Comparison of ENCODE assay signal across 33 cellular contexts in genomic region chrX:97065066-97065465, GRCh38.
"Had no signal": no experiment of that assay in that cellular context is flagged by ENCODE, and none has a peak within 500 bp of the region (broad histone marks: within the 10 kb centered on the region; RNA-seq: fewer than 3 reads in every experiment).

No MANE protein-coding gene starts in this region.

- H3K4me1 ChIP-seq: ascending aorta, body of pancreas, breast epithelium, Peyer's patch had no signal

- H3K9me3 ChIP-seq: ascending aorta, body of pancreas, breast epithelium, Peyer's patch had no signal

- H3K36me3 ChIP-seq: ascending aorta, breast epithelium, Peyer's patch, WERI-Rb-1 had no signal

- ATAC-seq: activated CD8-positive, alpha-beta T cell treated with anti-CD3 and anti-CD28 coated beads for 36 hours; activated T-cell treated with anti-CD3 and anti-CD28 coated beads, Interleukin-2, amount 50 U/mL, for 72 hours; activated T-helper 17 cell treated with anti-CD3 and anti-CD28 coated beads, Interleukin-2, amount 50 U/mL, for 72 hours; body of pancreas; Right ventricle myocardium inferior had no signal

- H3K4me3 ChIP-seq: ascending aorta, body of pancreas, breast epithelium, Peyer's patch, SK-N-MC had no signal

- H3K27me3 ChIP-seq: ascending aorta, body of pancreas, Peyer's patch had no signal

- H3K27ac ChIP-seq: ascending aorta, body of pancreas, breast epithelium, Peyer's patch, RWPE1, SK-N-MC, WERI-Rb-1 had no signal

- DNase-seq: activated CD4-positive, alpha-beta T cell treated with anti-CD3 and anti-CD28 coated beads, Interleukin-2, amount 10 ng/mL, durations not matched to agents 24 days and 14 days; activated CD4-positive, alpha-beta T cell treated with anti-CD3 and anti-CD28 coated beads, Interleukin-2, amount 50 U/mL, for 4 hours; activated CD8-positive, alpha-beta T cell treated with anti-CD3 and anti-CD28 coated beads for 36 hours; activated effector memory CD4-positive, alpha-beta T cell treated with anti-CD3 and anti-CD28 coated beads, Interleukin-2, amount 50 U/mL, for 16 hours; activated naive CD4-positive, alpha-beta T cell; activated naive CD4-positive, alpha-beta T cell treated with anti-CD3 and anti-CD28 coated beads, Interleukin-2, amount 50 U/mL, for 16 hours; activated naive CD8-positive, alpha-beta T cell treated with anti-CD3 and anti-CD28 coated beads for 36 hours; activated T-cell treated with anti-CD3 and anti-CD28 coated beads, Interleukin-2, amount 50 U/mL, for 1 hour; activated T-cell treated with anti-CD3 and anti-CD28 coated beads, Interleukin-2, amount 50 U/mL, for 72 hours; amygdala; body of pancreas; KG1; MM.1S; MV-4-11; NCI-H1092; NCI-H1436 treated with DMSO at 0.1 percent for 48 hours; NCI-H1694 treated with DMSO at 0.1 percent for 48 hours; NCI-H2029 treated with DMSO at 0.1 percent for 48 hours; NCI-H2171 treated with DMSO at 0.1 percent for 48 hours; NCI-H2227 treated with DMSO at 0.1 percent for 48 hours; NCI-H446; NCI-H510A treated with DMSO at 0.1 percent for 48 hours; NCI-H69; Peyer's patch; SIG-M5; T1000; WERI-Rb-1 had no signal
